ENCODE assay signal across 10 cellular contexts in genomic region chr17:68296217-68297140, GRCh38. TPM values are rescaled to one million over a fixed set of nuclear protein-coding genes. Genes with fewer than 3 reads are reported as not detected.
DNase-seq lines count a peak whose midpoint lies in the region; ATAC-seq, FAIRE-seq and TF ChIP-seq lines count a peak whose summit lies in the region.
"Had no signal": no experiment of that assay in that cellular context is flagged by ENCODE, and none has a peak within 500 bp of the region (broad histone marks: within the 10 kb centered on the region; RNA-seq: fewer than 3 reads in every experiment).

No MANE protein-coding gene starts in this region.

- peak overlapping the region; percentile 47 to 89 for H3K27ac ChIP-seq in small intestine (ENCODE audit: low read depth in 1 of 2, low read length in 1 of 2)
- no peak overlapping the region for H3K27ac ChIP-seq in SJCRH30

- H3K9me3 ChIP-seq in small intestine (ENCODE audit: control insufficient read depth, low read depth) (no peaks in the 10 kb centered on the region), SJCRH30 (replicated peaks) (no peaks in the 10 kb centered on the region)

- WGBS in small intestine, 3 donors: 57 to 74% (median 68%) methylated on average over 18 of the region's 18 CpGs

- H3K4me3 Mint-ChIP-seq in T-helper 1 cell treated with Interleukin-12 subunit alpha and Interleukin-12 subunit beta and Interleukin-4 antibody, amounts not matched to agents 30 μg/mL and 1 μg/mL, for 36 hours: peak overlapping the region; percentile 69
- peak overlapping the region; percentile 62 for H3K4me3 Mint-ChIP-seq in activated naive CD8-positive, alpha-beta T cell treated with anti-CD3 and anti-CD28 coated beads for 36 hours
- H3K4me3 Mint-ChIP-seq: nephron had no signal

- H3K9me3 Mint-ChIP-seq in T-helper 1 cell treated with Interleukin-12 subunit alpha and Interleukin-12 subunit beta and Interleukin-4 antibody, amounts not matched to agents 30 μg/mL and 1 μg/mL, for 36 hours: no peaks in the 10 kb centered on the region
- peaks cover 2% of the 10 kb centered on the region for H3K9me3 Mint-ChIP-seq in activated naive CD8-positive, alpha-beta T cell treated with anti-CD3 and anti-CD28 coated beads for 36 hours
- H3K9me3 Mint-ChIP-seq: nephron had no signal

- H3K4me1 ChIP-seq in small intestine (ENCODE audit: control insufficient read depth in 2 of 2, insufficient read depth in 1 of 2, low read depth in 1 of 2, low read length in 1 of 2): no peaks in the 10 kb centered on the region
- peaks cover under 1% of the 10 kb centered on the region for H3K4me1 ChIP-seq in SJCRH30

- no peak for ATAC-seq in HG03280 (IDR thresholded peaks at IDR 0.05; ENCODE audit: unreplicated experiment)
- ATAC-seq in HG03025 (IDR thresholded peaks at IDR 0.05; ENCODE audit: low FRiP score, unreplicated experiment): no peak

- peak overlapping the region; percentile 82 for H3K27ac Mint-ChIP-seq in T-helper 1 cell treated with Interleukin-12 subunit alpha and Interleukin-12 subunit beta and Interleukin-4 antibody, amounts not matched to agents 30 μg/mL and 1 μg/mL, for 36 hours
- H3K27ac Mint-ChIP-seq in activated naive CD8-positive, alpha-beta T cell treated with anti-CD3 and anti-CD28 coated beads for 36 hours: peak overlapping the region; percentile 80
- H3K27ac Mint-ChIP-seq: nephron had no signal

- peaks cover 39% of the 10 kb centered on the region for H3K4me1 Mint-ChIP-seq in T-helper 1 cell treated with Interleukin-12 subunit alpha and Interleukin-12 subunit beta and Interleukin-4 antibody, amounts not matched to agents 30 μg/mL and 1 μg/mL, for 36 hours (ENCODE audit: low read depth)
- peaks cover 46% of the 10 kb centered on the region for H3K4me1 Mint-ChIP-seq in activated naive CD8-positive, alpha-beta T cell treated with anti-CD3 and anti-CD28 coated beads for 36 hours

- H3K27me3 ChIP-seq in small intestine (ENCODE audit: control insufficient read depth in 2 of 2, insufficient read depth in 2 of 2, low read length in 2 of 2) (peaks cover 0 to 4% of the 10 kb centered on the region in 2 donors), SJCRH30 (peaks cover 8% of the 10 kb centered on the region; the same call in 1 of the 2 replicates)

- H3K4me3 ChIP-seq in small intestine (ENCODE audit: low read depth in 1 of 2, low read length in 2 of 2): no peak overlapping the region
- no peak overlapping the region for H3K4me3 ChIP-seq in SJCRH30

- H3K36me3 ChIP-seq in small intestine (ENCODE audit: control insufficient read depth in 2 of 2, insufficient read depth in 2 of 2, low read length in 2 of 2): no peaks in the 10 kb centered on the region
- H3K36me3 ChIP-seq in SJCRH30: no peaks in the 10 kb centered on the region

- DNase-seq in GM12891 (ENCODE audit: insufficient read length, low spot score) (no peak), small intestine (peak; percentile 72), SJCRH30 (no peak), hippocampal formation (lab: John Stamatoyannopoulos, UW) (no peak)
- DNase-seq in activated naive CD8-positive, alpha-beta T cell treated with anti-CD3 and anti-CD28 coated beads for 36 hours: peak; percentile 64

- peak; percentile 58 for FAIRE-seq in GM12891 (lab: Jason Lieb, UNC)
- FAIRE-seq in small intestine (lab: Jason Lieb, UNC): no peak
- FAIRE-seq: astrocyte had no signal

- TF ChIP-seq POLR2A in GM12891 (IDR thresholded peaks at IDR 0.05; ENCODE audit: low read depth, low read length): no peak

- peaks cover 26% of the 10 kb centered on the region for H3K27me3 Mint-ChIP-seq in T-helper 1 cell treated with Interleukin-12 subunit alpha and Interleukin-12 subunit beta and Interleukin-4 antibody, amounts not matched to agents 30 μg/mL and 1 μg/mL, for 36 hours (ENCODE audit: low read depth)
- no peaks in the 10 kb centered on the region for H3K27me3 Mint-ChIP-seq in activated naive CD8-positive, alpha-beta T cell treated with anti-CD3 and anti-CD28 coated beads for 36 hours

- peaks cover 6% of the 10 kb centered on the region for H3K36me3 Mint-ChIP-seq in T-helper 1 cell treated with Interleukin-12 subunit alpha and Interleukin-12 subunit beta and Interleukin-4 antibody, amounts not matched to agents 30 μg/mL and 1 μg/mL, for 36 hours (ENCODE audit: low read depth)
- peaks cover 8% of the 10 kb centered on the region for H3K36me3 Mint-ChIP-seq in activated naive CD8-positive, alpha-beta T cell treated with anti-CD3 and anti-CD28 coated beads for 36 hours

TF ChIP-seq in GM12891, 5 proteins besides CTCF, POLR2A, EP300 and RAD21:
- TF ChIP-seq TAF1 (IDR thresholded peaks at IDR 0.05; ENCODE audit: low read depth, low read length) (no peak), SPI1 (IDR thresholded peaks at IDR 0.05; ENCODE audit: low read depth, low read length) (no peak), POLR2AphosphoS5 (IDR thresholded peaks at IDR 0.05; ENCODE audit: low read depth, low read length) (no peak), POU2F2 (IDR thresholded peaks at IDR 0.05; ENCODE audit: low read depth, low read length) (no peak), PAX5 (IDR thresholded peaks at IDR 0.05; ENCODE audit: insufficient read depth, low read length, severe bottlenecking) (no peak)

RNA-seq across cellular contexts. Expression of gene ARSG, which starts 5.2 kb away (rescaled TPM):
- 3.1 TPM for polyA plus RNA-seq in GM12891 (2012; ENCODE audit: low read depth, missing spikeins)
- 1 to 10 TPM; 5.0 to 5.2 TPM for total RNA-seq in activated naive CD8-positive, alpha-beta T cell treated with anti-CD3 and anti-CD28 coated beads for 36 hours
- 1 to 10 TPM in 1 of 3 donors, under 1 TPM in 1, not detected in 1; 0.81 to 1.6 TPM for polyA plus RNA-seq in small intestine
- 1.0 and 1.9 TPM in 2 replicates for total RNA-seq in SJCRH30 (2014; rRNA removed; shearing (Covaris generic))

RNA-seq across cellular contexts. Expression of gene SLC16A6, which starts 5.6 kb away (rescaled TPM):
- 1.7 TPM for polyA plus RNA-seq in GM12891 (2012; ENCODE audit: low read depth, missing spikeins)
- 1 to 10 TPM; 5.9 to 6.0 TPM for total RNA-seq in activated naive CD8-positive, alpha-beta T cell treated with anti-CD3 and anti-CD28 coated beads for 36 hours
- under 1 TPM in 1 of 3 donors, not detected in 2; 0.18 TPM for polyA plus RNA-seq in small intestine
- total RNA-seq in SJCRH30 (2014; rRNA removed; shearing (Covaris generic)): 0.18 and 0.30 TPM in 2 replicates

RNA-seq across cellular contexts. Expression of gene AMZ2, which starts 48.6 kb away (rescaled TPM):
- 84.6 TPM for polyA plus RNA-seq in GM12891 (2012; ENCODE audit: low read depth, missing spikeins)
- total RNA-seq in activated naive CD8-positive, alpha-beta T cell treated with anti-CD3 and anti-CD28 coated beads for 36 hours: 100 to 1,000 TPM; 120 to 134 TPM
- polyA plus RNA-seq in small intestine: 10 to 100 TPM; 29.1 to 38.0 (median 29.7) TPM
- total RNA-seq in SJCRH30 (2014; rRNA removed; shearing (Covaris generic)): 102 and 105 TPM in 2 replicates

Comparison
In these comparisons a context has a peak if more than half of its experiments do, and no peak if none do; other contexts are left out.
1. DNase-seq: peak in activated naive CD8-positive, alpha-beta T cell treated with anti-CD3 and anti-CD28 coated beads for 36 hours (single experiment) and small intestine (single experiment); none in GM12891 (single experiment), SJCRH30 (0 of 2) and hippocampal formation (0 of 2).